ENCODE assay signal across 16 cellular contexts in the genomic region with DNA sequence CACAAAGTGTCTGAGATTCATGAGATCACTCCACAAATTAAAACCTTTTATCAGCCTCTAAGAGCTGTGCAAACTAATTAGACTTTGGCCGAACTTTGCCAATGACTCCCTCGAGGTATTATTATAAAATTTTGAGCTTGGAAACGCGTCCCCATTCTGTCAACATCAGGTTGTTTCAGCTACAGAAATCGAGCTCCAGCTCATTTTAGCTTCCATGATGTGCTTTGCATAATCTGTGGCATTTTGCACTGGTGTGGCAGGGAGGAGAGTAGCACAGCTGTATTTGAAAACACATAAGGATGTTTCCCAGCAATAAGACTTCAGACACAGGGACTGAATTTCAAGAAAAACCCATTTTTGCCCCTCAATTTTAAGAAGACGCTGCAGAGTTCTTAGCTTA.
DNase-seq lines count a peak whose midpoint lies in the region; ATAC-seq lines count a peak whose summit lies in the region.
"Had no signal": no experiment of that assay in that cellular context is flagged by ENCODE, and none has a peak within 500 bp of the region (broad histone marks: within the 10 kb centered on the region; RNA-seq: fewer than 3 reads in every experiment).

No MANE protein-coding gene starts in this region.

- H3K4me1 Mint-ChIP-seq in T-helper 17 cell: no peaks in the 10 kb centered on the region
- H3K4me1 Mint-ChIP-seq: CD8-positive, alpha-beta memory T cell had no signal

- DNase-seq in NCI-H1436 (lab: John Stamatoyannopoulos, UW) (peak; percentile 24), NCI-H1436 treated with DMSO at 0.1 percent for 48 hours (lab: John Stamatoyannopoulos, UW) (no peak), NCI-H1105 (lab: John Stamatoyannopoulos, UW) (peak; percentile 19), NCI-H69 (lab: John Stamatoyannopoulos, UW) (peak; percentile 81), putamen (ENCODE audit: low spot score) (peak; percentile 73), T-helper 17 cell (no peak)
- DNase-seq: 8988T; AML-193; Caco-2; CD8-positive, alpha-beta memory T cell; DMS53; GF-D8; GM23248; H7 had no signal

- no peak overlapping the region for H3K27ac Mint-ChIP-seq in T-helper 17 cell
- H3K27ac Mint-ChIP-seq: CD8-positive, alpha-beta memory T cell had no signal

- peaks cover 24% of the 10 kb centered on the region for H3K27me3 Mint-ChIP-seq in T-helper 17 cell
- H3K27me3 Mint-ChIP-seq: CD8-positive, alpha-beta memory T cell had no signal

- no peak overlapping the region for H3K4me3 Mint-ChIP-seq in T-helper 17 cell
- H3K4me3 Mint-ChIP-seq: CD8-positive, alpha-beta memory T cell had no signal

- H3K9me3 ChIP-seq in T-helper 17 cell (ENCODE audit: control insufficient read depth, low read length, poor library complexity, severe bottlenecking): no peaks in the 10 kb centered on the region
- H3K9me3 ChIP-seq: BLaER1, Caco-2 had no signal

- no peaks in the 10 kb centered on the region for H3K36me3 Mint-ChIP-seq in T-helper 17 cell (ENCODE audit: low read depth)
- H3K36me3 Mint-ChIP-seq: CD8-positive, alpha-beta memory T cell had no signal

- ATAC-seq in T-helper 17 cell (no peak), HG03097 (IDR thresholded peaks at IDR 0.05; ENCODE audit: low FRiP score, unreplicated experiment) (no peak)

Comparison
In these comparisons a context has a peak if more than half of its experiments do, and no peak if none do; other contexts are left out.
1. DNase-seq: peak in NCI-H1436 (single experiment), NCI-H1105 (single experiment), NCI-H69 (single experiment) and putamen (single experiment); none in NCI-H1436 treated with DMSO at 0.1 percent for 48 hours (single experiment) and T-helper 17 cell (0 of 3).